23 cellular contexts compared by ENCODE assay signal in the genomic region with DNA sequence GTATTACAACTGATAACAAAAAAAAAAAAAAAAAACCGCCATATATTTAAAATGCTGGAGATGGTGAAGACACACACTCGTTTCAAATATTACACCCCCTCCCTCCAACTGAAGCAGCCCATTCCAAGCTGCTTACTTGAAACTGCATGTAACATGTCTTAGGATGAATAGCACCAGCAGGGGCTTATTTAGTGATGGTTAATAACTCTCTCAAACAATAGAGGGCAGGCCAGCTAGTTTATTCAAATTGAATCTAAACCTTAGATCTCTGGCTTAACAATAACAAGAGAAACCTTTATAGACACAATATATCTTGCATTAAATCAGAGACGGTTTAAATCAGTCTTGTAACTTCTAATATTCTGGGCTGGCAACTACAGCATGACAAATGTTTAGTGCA. TPM values are rescaled to one million over a fixed set of nuclear protein-coding genes. Genes with fewer than 3 reads are reported as not detected.
DNase-seq lines count a peak whose midpoint lies in the region; ATAC-seq and TF ChIP-seq lines count a peak whose summit lies in the region.
"Had no signal": no experiment of that assay in that cellular context is flagged by ENCODE, and none has a peak within 500 bp of the region (broad histone marks: within the 10 kb centered on the region; RNA-seq: fewer than 3 reads in every experiment).

No MANE protein-coding gene starts in this region.

- no peaks in the 10 kb centered on the region for H3K4me1 ChIP-seq in BE2C
- H3K4me1 ChIP-seq in foreskin keratinocyte: no peaks in the 10 kb centered on the region
- H3K4me1 ChIP-seq in gastrocnemius medialis: peaks cover 13 to 21% of the 10 kb centered on the region in 2 donors

- H3K4me3 Mint-ChIP-seq in HFFc6: no peak overlapping the region
- H3K4me3 Mint-ChIP-seq: activated CD4-positive, alpha-beta T cell treated with anti-CD3 and anti-CD28 coated beads for 36 hours; activated naive CD8-positive, alpha-beta T cell treated with anti-CD3 and anti-CD28 coated beads, Interleukin-2, amount 10 ng/mL, durations not matched to agents 7 days and 5 days; activated T-cell treated with anti-CD3 and anti-CD28 coated beads, Interleukin-2, amount 50 U/mL, for 24 hours; central memory CD8-positive, alpha-beta T cell; stimulated activated naive CD8-positive, alpha-beta T cell treated with anti-CD3 and anti-CD28 coated beads, Interleukin-15, Interleukin-2, amounts not matched to agents 100 ng/mL and 50 ng/mL, for 24 hours had no signal

- H3K27ac ChIP-seq in foreskin keratinocyte (no peak overlapping the region), gastrocnemius medialis (peak overlapping the region in 1 of 4 donors; percentile 42)
- H3K27ac ChIP-seq: C4-2B, HL-60 had no signal

- intact Hi-C loops in gastrocnemius medialis (cut with DNase I; ENCODE audit: low total_unique reads): no loop called here

- H3K36me3 ChIP-seq in BE2C (peaks cover 43% of the 10 kb centered on the region), gastrocnemius medialis (peaks cover 0 to 50% of the 10 kb centered on the region in 2 donors)

- in situ Hi-C loops in gastrocnemius medialis (cut with MboI; ENCODE audit: low sequenced_read_pairs in 4 of 4): loop anchor here in 1 of 4 donors (25.0 kb wide), 1 partner anchor 1141 kb away; a partner anchor contains a TSS

- TF ChIP-seq CTCF in BE2C (IDR thresholded peaks at IDR 0.05; ENCODE audit: low read depth, low read length) (peak; percentile 32), HFFc6 (IDR thresholded peaks at IDR 0.05) (peak; percentile 32; the same call in 1 of the 2 replicates), foreskin keratinocyte (conservative IDR thresholded peaks at IDR 0.05) (peak; percentile 49), gastrocnemius medialis (IDR thresholded peaks at IDR 0.05 in 4 of 5, conservative IDR thresholded peaks at IDR 0.05 in 1 of 5) (no peak)

- DNase-seq in BE2C: no peak
- DNase-seq in HFFc6: peak; percentile 17
- no peak for DNase-seq in foreskin keratinocyte
- DNase-seq in gastrocnemius medialis: no peak
- no peak for DNase-seq in activated naive CD4-positive, alpha-beta T cell treated with anti-CD3 and anti-CD28 coated beads, Interleukin-2, amount 50 U/mL, for 16 hours
- no peak for DNase-seq in NK-92 (lab: John Stamatoyannopoulos, UW; ENCODE audit: unreplicated experiment)
- DNase-seq: activated CD4-positive, alpha-beta T cell treated with anti-CD3 and anti-CD28 coated beads for 36 hours; activated naive CD8-positive, alpha-beta T cell treated with anti-CD3 and anti-CD28 coated beads, Interleukin-2, amount 10 ng/mL, durations not matched to agents 7 days and 5 days; activated T-cell treated with anti-CD3 and anti-CD28 coated beads, Interleukin-2, amount 50 U/mL, for 24 hours; left colon; NCI-H2029 treated with DMSO at 0.1 percent for 48 hours; NCI-H69; Right ventricle myocardium superior; stimulated activated CD4-positive, alpha-beta T cell treated with anti-CD3 and anti-CD28 coated beads, Interleukin-12 subunit alpha, Interleukin-12 subunit beta, amount 100 ng/mL, for 4 hours had no signal

- no peaks in the 10 kb centered on the region; the same call in 1 of the 2 replicates for H3K27me3 Mint-ChIP-seq in HFFc6 (ENCODE audit: insufficient read depth)
- H3K27me3 Mint-ChIP-seq: activated CD4-positive, alpha-beta T cell treated with anti-CD3 and anti-CD28 coated beads for 36 hours; activated T-cell treated with anti-CD3 and anti-CD28 coated beads, Interleukin-2, amount 50 U/mL, for 24 hours; stimulated activated naive CD8-positive, alpha-beta T cell treated with anti-CD3 and anti-CD28 coated beads, Interleukin-15, Interleukin-2, amounts not matched to agents 100 ng/mL and 50 ng/mL, for 24 hours had no signal

- no peaks in the 10 kb centered on the region; the same call in 1 of the 2 replicates for H3K9me3 Mint-ChIP-seq in HFFc6
- H3K9me3 Mint-ChIP-seq: activated naive CD8-positive, alpha-beta T cell treated with anti-CD3 and anti-CD28 coated beads, Interleukin-2, amount 10 ng/mL, durations not matched to agents 7 days and 5 days; activated T-cell treated with anti-CD3 and anti-CD28 coated beads, Interleukin-2, amount 50 U/mL, for 24 hours; central memory CD8-positive, alpha-beta T cell; stimulated activated naive CD8-positive, alpha-beta T cell treated with anti-CD3 and anti-CD28 coated beads, Interleukin-15, Interleukin-2, amounts not matched to agents 100 ng/mL and 50 ng/mL, for 24 hours had no signal

- no peaks in the 10 kb centered on the region for H3K27me3 ChIP-seq in BE2C
- H3K27me3 ChIP-seq in foreskin keratinocyte: no peaks in the 10 kb centered on the region
- H3K27me3 ChIP-seq in gastrocnemius medialis: no peaks in the 10 kb centered on the region

- peaks cover 39% of the 10 kb centered on the region for H3K36me3 Mint-ChIP-seq in HFFc6 (ENCODE audit: low read depth)

- peaks cover 26% of the 10 kb centered on the region for H3K4me1 Mint-ChIP-seq in HFFc6 (ENCODE audit: low read depth)

- ATAC-seq in SK-N-SH treated with all-trans-retinoic acid at 6 μM for 48 hours (peak; percentile 85), foreskin keratinocyte (peak; percentile 53), gastrocnemius medialis (no peak), GM21717 (IDR thresholded peaks at IDR 0.05; ENCODE audit: unreplicated experiment) (no peak)
- ATAC-seq: activated CD4-positive, alpha-beta T cell treated with anti-CD3 and anti-CD28 coated beads for 36 hours; left colon had no signal

- no peak overlapping the region for H3K27ac Mint-ChIP-seq in HFFc6
- H3K27ac Mint-ChIP-seq: activated CD4-positive, alpha-beta T cell treated with anti-CD3 and anti-CD28 coated beads for 36 hours; activated naive CD8-positive, alpha-beta T cell treated with anti-CD3 and anti-CD28 coated beads, Interleukin-2, amount 10 ng/mL, durations not matched to agents 7 days and 5 days; progenitor cell of endocrine pancreas; stimulated activated naive CD8-positive, alpha-beta T cell treated with anti-CD3 and anti-CD28 coated beads, Interleukin-15, Interleukin-2, amounts not matched to agents 100 ng/mL and 50 ng/mL, for 24 hours had no signal

- TF ChIP-seq POLR2A in gastrocnemius medialis (IDR thresholded peaks at IDR 0.05): no peak

- H3K4me3 ChIP-seq in BE2C (ENCODE audit: low read depth, low read length) (no peak overlapping the region), gastrocnemius medialis (no peak overlapping the region)

- no peaks in the 10 kb centered on the region for H3K9me3 ChIP-seq in BE2C
- no peaks in the 10 kb centered on the region for H3K9me3 ChIP-seq in gastrocnemius medialis

TF ChIP-seq in SK-N-SH treated with all-trans-retinoic acid at 6 μM for 48 hours, 23 proteins besides CTCF, POLR2A, EP300 and RAD21 (continues in another document):
- no peak for TF ChIP-seq ZFP30 (CRISPR knock-in tag; IDR thresholded peaks at IDR 0.05)
- no peak for TF ChIP-seq RARB (CRISPR knock-in tag; IDR thresholded peaks at IDR 0.05)
- no peak for TF ChIP-seq PPARA (CRISPR knock-in tag; IDR thresholded peaks at IDR 0.05; ENCODE audit: borderline replicate concordance)
- no peak for TF ChIP-seq OSR1 (CRISPR knock-in tag; IDR thresholded peaks at IDR 0.05)
- TF ChIP-seq ESRRG (CRISPR knock-in tag; IDR thresholded peaks at IDR 0.05): no peak
- TF ChIP-seq CSDC2 (CRISPR knock-in tag; IDR thresholded peaks at IDR 0.05): no peak
- no peak for TF ChIP-seq ISL1 (CRISPR knock-in tag; IDR thresholded peaks at IDR 0.05)
- TF ChIP-seq ZNF70 (CRISPR knock-in tag; IDR thresholded peaks at IDR 0.05): no peak
- TF ChIP-seq ZC3H10 (CRISPR knock-in tag; IDR thresholded peaks at IDR 0.05): no peak
- TF ChIP-seq, protein P1, sequence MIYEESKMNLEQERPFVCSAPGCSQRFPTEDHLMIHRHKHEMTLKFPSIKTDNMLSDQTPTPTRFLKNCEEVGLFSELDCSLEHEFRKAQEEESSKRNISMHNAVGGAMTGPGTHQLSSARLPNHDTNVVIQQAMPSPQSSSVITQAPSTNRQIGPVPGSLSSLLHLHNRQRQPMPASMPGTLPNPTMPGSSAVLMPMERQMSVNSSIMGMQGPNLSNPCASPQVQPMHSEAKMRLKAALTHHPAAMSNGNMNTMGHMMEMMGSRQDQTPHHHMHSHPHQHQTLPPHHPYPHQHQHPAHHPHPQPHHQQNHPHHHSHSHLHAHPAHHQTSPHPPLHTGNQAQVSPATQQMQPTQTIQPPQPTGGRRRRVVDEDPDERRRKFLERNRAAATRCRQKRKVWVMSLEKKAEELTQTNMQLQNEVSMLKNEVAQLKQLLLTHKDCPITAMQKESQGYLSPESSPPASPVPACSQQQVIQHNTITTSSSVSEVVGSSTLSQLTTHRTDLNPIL (CRISPR knock-in tag; IDR thresholded peaks at IDR 0.05; ENCODE audit: low read depth): no peak
- TF ChIP-seq TOX (CRISPR knock-in tag; IDR thresholded peaks at IDR 0.05; ENCODE audit: borderline replicate concordance): no peak
- TF ChIP-seq ARNTL (CRISPR knock-in tag; IDR thresholded peaks at IDR 0.05; ENCODE audit: borderline replicate concordance, low read depth): no peak

RNA-seq across cellular contexts. Expression of a gene that starts 9.3 kb away (rescaled TPM):
- 0.22 TPM for polyA plus RNA-seq in BE2C (2012; ENCODE audit: insufficient read depth, insufficient read length, low read depth)
- 10 to 100 TPM in 5 of 6 experiments, 1 to 10 TPM in 1; 9.7 to 14.4 (median 13.5) TPM for total RNA-seq in HFFc6 (2021; fragmentation: NEBNext Ultra II Directional; extraction: Animal tissue kit (Norgen Biotek cat#: 25700))
- 7.1 and 7.8 TPM in 2 replicates for total RNA-seq in foreskin keratinocyte
- polyA plus RNA-seq in foreskin keratinocyte: 2.6 and 3.0 TPM in 2 replicates
- 10 to 100 TPM; 18.3 to 86.6 (median 38.0) TPM for total RNA-seq in gastrocnemius medialis

RNA-seq across cellular contexts. Expression of a gene that starts 14.3 kb away (rescaled TPM):
- 67.6 TPM for polyA plus RNA-seq in BE2C (2012; ENCODE audit: insufficient read depth, insufficient read length, low read depth)
- 10 to 100 TPM; 33.1 to 38.8 (median 36.2) TPM for total RNA-seq in HFFc6 (2021; fragmentation: NEBNext Ultra II Directional; extraction: Animal tissue kit (Norgen Biotek cat#: 25700))
- total RNA-seq in foreskin keratinocyte: 29.9 and 32.9 TPM in 2 replicates
- polyA plus RNA-seq in foreskin keratinocyte: 27.6 and 33.1 TPM in 2 replicates
- total RNA-seq in gastrocnemius medialis: 100 to 1,000 TPM in 1 of 4 donors, 10 to 100 TPM in 3; 73.0 to 114 (median 94.5) TPM

RNA-seq across cellular contexts. Expression of a gene that starts 50.8 kb away (rescaled TPM):
- 217 TPM for polyA plus RNA-seq in BE2C (2012; ENCODE audit: insufficient read depth, insufficient read length, low read depth)
- not detected for total RNA-seq in HFFc6 (2021; fragmentation: NEBNext Ultra II Directional; extraction: Animal tissue kit (Norgen Biotek cat#: 25700))
- not detected in 2 replicates for total RNA-seq in foreskin keratinocyte
- not detected in 2 replicates for polyA plus RNA-seq in foreskin keratinocyte
- not detected for total RNA-seq in gastrocnemius medialis
- total RNA-seq: activated naive CD8-positive, alpha-beta T cell treated with anti-CD3 and anti-CD28 coated beads, Interleukin-2, amount 10 ng/mL, durations not matched to agents 7 days and 5 days; left colon; LHCN-M2; mucosa of gallbladder; Right ventricle myocardium superior had no signal

Comparison
In these comparisons a context has a peak if more than half of its experiments do, and no peak if none do; other contexts are left out.
1. CTCF ChIP-seq: peak in BE2C (single experiment), HFFc6 (single experiment) and foreskin keratinocyte (single experiment); none in gastrocnemius medialis (0 of 5).
2. ATAC-seq: peak in SK-N-SH treated with all-trans-retinoic acid at 6 μM for 48 hours (single experiment) and foreskin keratinocyte (single experiment); none in gastrocnemius medialis (0 of 2) and GM21717 (single experiment).